In genomic region chr19:5803441-5803751, GRCh38 we compare ENCODE assay signal across 9 cellular contexts. TPM values are rescaled to one million over a fixed set of nuclear protein-coding genes. Genes with fewer than 3 reads are reported as not detected.
DNase-seq lines count a peak whose midpoint lies in the region; ATAC-seq and TF ChIP-seq lines count a peak whose summit lies in the region.
"Had no signal": no experiment of that assay in that cellular context is flagged by ENCODE, and none has a peak within 500 bp of the region (broad histone marks: within the 10 kb centered on the region; RNA-seq: fewer than 3 reads in every experiment).

No MANE protein-coding gene starts in this region.

- no peaks in the 10 kb centered on the region for H3K79me2 ChIP-seq in Loucy (ENCODE audit: insufficient read depth, low read length)

- no peak overlapping the region for H3K27ac Mint-ChIP-seq in CD4-positive, CD25-positive, alpha-beta regulatory T cell
- peak overlapping the region in 2 of 3 experiments; percentile 19 to 66 for H3K27ac Mint-ChIP-seq in nephron

- DNase-seq in CD4-positive, CD25-positive, alpha-beta regulatory T cell = no peak
- no peak for DNase-seq in choroid plexus epithelial cell (ENCODE audit: low read depth)
- DNase-seq in NCI-H1417 (lab: John Stamatoyannopoulos, UW) = no peak
- DNase-seq in HT-29 (ENCODE audit: low spot score) = no peak
- no peak for DNase-seq in activated gamma-delta T cell (lab: John Stamatoyannopoulos, UW)
- DNase-seq in MG63 = no peak

- H3K9me3 Mint-ChIP-seq in CD4-positive, CD25-positive, alpha-beta regulatory T cell = peaks cover 0 to 4% (median 0%) of the 10 kb centered on the region in 7 donors
- H3K9me3 Mint-ChIP-seq in nephron = no peaks in the 10 kb centered on the region

- H3K9ac ChIP-seq in Loucy (ENCODE audit: low read depth, low read length, poor library complexity, severe bottlenecking) = peak overlapping the region; percentile 73

- H3K27me3 ChIP-seq in CD4-positive, CD25-positive, alpha-beta regulatory T cell (ENCODE audit: control insufficient read depth, insufficient read depth, low read length) = peaks cover 5% of the 10 kb centered on the region
- H3K27me3 ChIP-seq in Loucy (ENCODE audit: insufficient read depth, low read length, poor library complexity, severe bottlenecking) = no peaks in the 10 kb centered on the region
- peaks cover 10% of the 10 kb centered on the region; the same call in 1 of the 2 replicates for H3K27me3 ChIP-seq in MG63

- H2AFZ ChIP-seq in Loucy (ENCODE audit: low read length) = peak overlapping the region; percentile 93

- H3K4me3 Mint-ChIP-seq in CD4-positive, CD25-positive, alpha-beta regulatory T cell = peak overlapping the region; percentile 70 to 90 (median 80)
- peak overlapping the region; percentile 69 to 78 (median 70) for H3K4me3 Mint-ChIP-seq in nephron

- peak overlapping the region; percentile 48 for H3K4me3 ChIP-seq in CD4-positive, CD25-positive, alpha-beta regulatory T cell (ENCODE audit: low read depth, low read length)
- H3K4me3 ChIP-seq in Loucy (ENCODE audit: low read length, poor library complexity, severe bottlenecking) = peak overlapping the region; percentile 71
- H3K4me3 ChIP-seq in choroid plexus epithelial cell (ENCODE audit: low read depth, low read length) = peak overlapping the region; percentile 44
- H3K4me3 ChIP-seq in MG63 = no peak overlapping the region; the same call in 1 of the 2 replicates

- ATAC-seq in CD4-positive, CD25-positive, alpha-beta regulatory T cell (ENCODE audit: low read depth in 2 of 2) = no peak

- H4K20me1 ChIP-seq in Loucy (ENCODE audit: insufficient read depth, low read length, poor library complexity, severe bottlenecking) = no peaks in the 10 kb centered on the region

- no peaks in the 10 kb centered on the region for H3K9me2 ChIP-seq in Loucy (replicated peaks; ENCODE audit: low read depth, low read length)

- peaks cover 20% of the 10 kb centered on the region for H3K4me1 ChIP-seq in CD4-positive, CD25-positive, alpha-beta regulatory T cell (ENCODE audit: control insufficient read depth, insufficient read depth, low read length, poor library complexity, severe bottlenecking)
- peaks cover 5% of the 10 kb centered on the region for H3K4me1 ChIP-seq in Loucy (ENCODE audit: insufficient read depth, low read length, poor library complexity, severe bottlenecking)

- peaks cover 45% of the 10 kb centered on the region for H3K27me3 Mint-ChIP-seq in CD4-positive, CD25-positive, alpha-beta regulatory T cell
- peaks cover 42% of the 10 kb centered on the region for H3K27me3 Mint-ChIP-seq in nephron (ENCODE audit: low read depth)

- H3K4me2 ChIP-seq in Loucy (ENCODE audit: low read depth, low read length, poor library complexity, severe bottlenecking) = peak overlapping the region; percentile 91

- no peaks in the 10 kb centered on the region for H3F3A ChIP-seq in Loucy (ENCODE audit: low read depth)

- no peaks in the 10 kb centered on the region for H3K9me3 ChIP-seq in CD4-positive, CD25-positive, alpha-beta regulatory T cell (ENCODE audit: control insufficient read depth in 2 of 2, low read length in 2 of 2)
- H3K9me3 ChIP-seq in Loucy (ENCODE audit: insufficient read depth, low read depth, low read length) = no peaks in the 10 kb centered on the region
- no peaks in the 10 kb centered on the region for H3K9me3 ChIP-seq in MG63

- H3K27ac ChIP-seq in CD4-positive, CD25-positive, alpha-beta regulatory T cell (ENCODE audit: insufficient read depth, low read length, poor library complexity, severe bottlenecking) = no peak overlapping the region

- H3K36me3 Mint-ChIP-seq in CD4-positive, CD25-positive, alpha-beta regulatory T cell = no peaks in the 10 kb centered on the region
- no peaks in the 10 kb centered on the region for H3K36me3 Mint-ChIP-seq in nephron (ENCODE audit: low read depth)

- TF ChIP-seq CTCF in Loucy (conservative IDR thresholded peaks at IDR 0.05; ENCODE audit: low read length) (no peak), choroid plexus epithelial cell (conservative IDR thresholded peaks at IDR 0.05; ENCODE audit: low read depth, low read length) (no peak), nephron (IDR thresholded peaks at IDR 0.05; ENCODE audit: unreplicated experiment in 3 of 3) (no peak)

- H3K4me1 Mint-ChIP-seq in CD4-positive, CD25-positive, alpha-beta regulatory T cell = peaks cover 0 to 32% (median 4%) of the 10 kb centered on the region in 4 donors
- H3K4me1 Mint-ChIP-seq in nephron = peaks cover 26% of the 10 kb centered on the region

- H3K36me3 ChIP-seq in CD4-positive, CD25-positive, alpha-beta regulatory T cell (ENCODE audit: control insufficient read depth, insufficient read depth, low read length) = no peaks in the 10 kb centered on the region
- H3K36me3 ChIP-seq in Loucy (ENCODE audit: insufficient read depth, low read length) (no peaks in the 10 kb centered on the region), MG63 (no peaks in the 10 kb centered on the region)

RNA-seq across cellular contexts. Expression of gene NRTN, which starts 1.5 kb away (rescaled TPM):
- not detected for total RNA-seq in CD4-positive, CD25-positive, alpha-beta regulatory T cell
- polyA plus RNA-seq in CD4-positive, CD25-positive, alpha-beta regulatory T cell = under 1 TPM in 2 of 4 donors, not detected in 2; 0.21 to 0.68 TPM
- total RNA-seq in HT-29 (2014; rRNA removed; shearing (Covaris generic)) = 0.21 TPM in 1 of 2 replicates, not detected in the other
- total RNA-seq in MG63 (2014; rRNA removed; shearing (Covaris generic); ENCODE audit: low replicate concordance) = 1.4 TPM in 1 of 2 replicates, not detected in the other

RNA-seq across cellular contexts. Expression of gene DUS3L, which starts 12.4 kb away (rescaled TPM):
- 129 TPM for total RNA-seq in CD4-positive, CD25-positive, alpha-beta regulatory T cell
- polyA plus RNA-seq in CD4-positive, CD25-positive, alpha-beta regulatory T cell = 10 to 100 TPM; 25.4 to 38.3 (median 31.8) TPM
- total RNA-seq in HT-29 (2014; rRNA removed; shearing (Covaris generic)) = 81.1 and 90.4 TPM in 2 replicates
- 54.1 and 61.0 TPM in 2 replicates for total RNA-seq in MG63 (2014; rRNA removed; shearing (Covaris generic); ENCODE audit: low replicate concordance)

RNA-seq across cellular contexts. Expression of gene PRR22, which starts 18.9 kb away (rescaled TPM):
- total RNA-seq in CD4-positive, CD25-positive, alpha-beta regulatory T cell = 3.5 TPM
- polyA plus RNA-seq in CD4-positive, CD25-positive, alpha-beta regulatory T cell = not detected
- 2.1 and 3.9 TPM in 2 replicates for total RNA-seq in HT-29 (2014; rRNA removed; shearing (Covaris generic))
- total RNA-seq in MG63 (2014; rRNA removed; shearing (Covaris generic); ENCODE audit: low replicate concordance) = 3.6 TPM in 1 of 2 replicates, not detected in the other

RNA-seq across cellular contexts. Expression of gene FUT6, which starts 36.1 kb away (rescaled TPM):
- not detected for total RNA-seq in CD4-positive, CD25-positive, alpha-beta regulatory T cell
- not detected for polyA plus RNA-seq in CD4-positive, CD25-positive, alpha-beta regulatory T cell
- not detected in 2 replicates for total RNA-seq in HT-29 (2014; rRNA removed; shearing (Covaris generic))
- not detected in 2 replicates for total RNA-seq in MG63 (2014; rRNA removed; shearing (Covaris generic); ENCODE audit: low replicate concordance)
- total RNA-seq: T-helper 2 cell treated with Interferon-gamma antibody and Interleukin-4, amounts not matched to agents 100 ng/mL and 5 ng/mL, for 36 hours had no signal

RNA-seq across cellular contexts. Expression of gene FUT3, which starts 47.9 kb away (rescaled TPM):
- total RNA-seq in CD4-positive, CD25-positive, alpha-beta regulatory T cell = not detected
- not detected for polyA plus RNA-seq in CD4-positive, CD25-positive, alpha-beta regulatory T cell
- 2.8 and 3.9 TPM in 2 replicates for total RNA-seq in HT-29 (2014; rRNA removed; shearing (Covaris generic))
- total RNA-seq in MG63 (2014; rRNA removed; shearing (Covaris generic); ENCODE audit: low replicate concordance) = not detected in 2 replicates
- total RNA-seq: T-helper 2 cell treated with Interferon-gamma antibody and Interleukin-4, amounts not matched to agents 100 ng/mL and 5 ng/mL, for 36 hours had no signal

Comparison
In these comparisons a context has a peak if more than half of its experiments do, and no peak if none do; other contexts are left out.
1. H3K27ac Mint-ChIP-seq: peak in nephron (2 of 3); none in CD4-positive, CD25-positive, alpha-beta regulatory T cell (0 of 3).